20 cellular contexts compared by ENCODE assay signal in genomic region chr13:23549724-23550123, GRCh38. TPM values are rescaled to one million over a fixed set of nuclear protein-coding genes. Genes with fewer than 3 reads are reported as not detected.
DNase-seq lines count a peak whose midpoint lies in the region; ATAC-seq and TF ChIP-seq lines count a peak whose summit lies in the region.
"Had no signal": no experiment of that assay in that cellular context is flagged by ENCODE, and none has a peak within 500 bp of the region (broad histone marks: within the 10 kb centered on the region; RNA-seq: fewer than 3 reads in every experiment).

No MANE protein-coding gene starts in this region.

- H3K36me3 ChIP-seq in right atrium auricular region (no peaks in the 10 kb centered on the region), heart left ventricle (no peaks in the 10 kb centered on the region)
- H3K36me3 ChIP-seq: BE2C; BLaER1 treated with 17β-estradiol and CSF1 and Interleukin-3, amounts not matched to agents 10 nM and 100 nM had no signal

- H3K4me3 ChIP-seq in right atrium auricular region (no peak overlapping the region), heart left ventricle (no peak overlapping the region)
- H3K4me3 ChIP-seq: A549; BLaER1 treated with 17β-estradiol and CSF1 and Interleukin-3, amounts not matched to agents 10 nM and 100 nM; GM12878; GM23248 had no signal

- H3K27ac ChIP-seq in right atrium auricular region: peak overlapping the region in 1 of 2 donors; percentile 79
- H3K27ac ChIP-seq in heart left ventricle: peak overlapping the region in 10 of 12 donors; percentile 33 to 83 (median 61)
- H3K27ac ChIP-seq: 22Rv1; A549; BLaER1 treated with 17β-estradiol and CSF1 and Interleukin-3, amounts not matched to agents 10 nM and 100 nM; GM23248 had no signal

- TF ChIP-seq CTCF in right atrium auricular region (IDR thresholded peaks at IDR 0.05) (no peak), heart left ventricle (IDR thresholded peaks at IDR 0.05) (no peak)

- H3K4me1 ChIP-seq in right atrium auricular region: peaks cover 0 to 7% of the 10 kb centered on the region in 2 donors
- peaks cover 0 to 37% (median 12%) of the 10 kb centered on the region in 12 donors for H3K4me1 ChIP-seq in heart left ventricle
- H3K4me1 ChIP-seq: BE2C had no signal

- ATAC-seq in Right ventricle myocardium inferior (peak; percentile 53), heart left ventricle (peak; percentile 38 to 64 (median 44)), left ventricle myocardium superior (peak; percentile 69), HG03354 (IDR thresholded peaks at IDR 0.05; ENCODE audit: poor library complexity, severe bottlenecking, unreplicated experiment) (no peak)
- ATAC-seq: A549, GM12878 had no signal

- intact Hi-C loops in Right ventricle myocardium inferior (cut with DNase I): loop anchor here (2.0 kb wide), 2 partner anchors 13 to 43 kb away; no protein-coding TSS in a partner anchor
- intact Hi-C loops in heart left ventricle (cut with DNase I): loop anchor here in 5 of 10 donors (5.0 kb wide), 1 partner anchor 37 kb away; no protein-coding TSS in a partner anchor
- intact Hi-C loops in left ventricle myocardium superior (cut with micrococcal nuclease): no loop called here

- DNase-seq in Right ventricle myocardium inferior (ENCODE audit: missing footprints) (no peak), right atrium auricular region (ENCODE audit: low spot score) (no peak), heart left ventricle (no peak), left ventricle myocardium superior (no peak)
- DNase-seq in stimulated activated CD4-positive, alpha-beta T cell treated with anti-CD3 and anti-CD28 coated beads, Interleukin-12 subunit alpha, Interleukin-12 subunit beta, amount 100 ng/mL, for 4 hours: no peak
- DNase-seq: ACHN; AML-193; BE2C; CD4-positive, alpha-beta T cell; CD8-positive, alpha-beta memory T cell; DMS53; DND-41; GM23248; H7; HCEC 1CT had no signal

- H3K27me3 ChIP-seq in right atrium auricular region (no peaks in the 10 kb centered on the region), heart left ventricle (no peaks in the 10 kb centered on the region)
- H3K27me3 ChIP-seq: BE2C; BLaER1 treated with 17β-estradiol and CSF1 and Interleukin-3, amounts not matched to agents 10 nM and 100 nM had no signal

- TF ChIP-seq POLR2A in heart left ventricle (IDR thresholded peaks at IDR 0.05): no peak

- H3K9me3 ChIP-seq in right atrium auricular region (no peaks in the 10 kb centered on the region), heart left ventricle (no peaks in the 10 kb centered on the region)
- H3K9me3 ChIP-seq: A549, BE2C had no signal

RNA-seq across cellular contexts. Expression of gene TNFRSF19, which starts 20.5 kb away (rescaled TPM):
- total RNA-seq in Right ventricle myocardium inferior: 36.5 TPM
- 10 to 100 TPM; 32.2 to 38.5 TPM for total RNA-seq in right atrium auricular region
- total RNA-seq in heart left ventricle: 10 to 100 TPM; 12.0 to 35.7 (median 28.0) TPM
- polyA plus RNA-seq in heart left ventricle: 10 to 100 TPM in 1 of 2 donors, 1 to 10 TPM in 1; 9.1 to 16.6 TPM
- total RNA-seq in left ventricle myocardium superior: 41.6 TPM
- total RNA-seq: CD4-positive, alpha-beta T cell; CD8-positive, alpha-beta memory T cell had no signal
- polyA plus RNA-seq: CD8-positive, alpha-beta memory T cell had no signal
